In genomic region chr4:54016504-54016903, GRCh38 we compare ENCODE assay signal across 20 cellular contexts.
A peak's percentile ranks its signal among the peaks of the same experiment; 100 is the strongest.
DNase-seq lines count a peak whose midpoint lies in the region; ATAC-seq and FAIRE-seq lines count a peak whose summit lies in the region.
"Had no signal": no experiment of that assay in that cellular context is flagged by ENCODE, and none has a peak within 500 bp of the region (broad histone marks: within the 10 kb centered on the region; RNA-seq: fewer than 3 reads in every experiment).

No MANE protein-coding gene starts in this region.

- DNase-seq in NCI-H1092 (lab: John Stamatoyannopoulos, UW) (peak; percentile 2), NCI-H1092 treated with DMSO at 0.1 percent for 48 hours (lab: John Stamatoyannopoulos, UW) (no peak), NCI-H1436 treated with DMSO at 0.1 percent for 48 hours (lab: John Stamatoyannopoulos, UW) (peak; percentile 43), NCI-H748 treated with DMSO at 0.1 percent for 48 hours (lab: John Stamatoyannopoulos, UW) (peak; percentile 1)
- DNase-seq in T-helper 2 cell treated with Interferon-gamma antibody and Interleukin-4, amounts not matched to agents 5 μg/mL and 100 μg/mL, for 36 hours (ENCODE audit: low spot score), result no peak
- no peak for DNase-seq in activated naive CD4-positive, alpha-beta T cell treated with anti-CD3 and anti-CD28 coated beads, Interleukin-2, amount 50 U/mL, for 16 hours
- DNase-seq: 8988T; activated CD4-positive, alpha-beta memory T cell treated with anti-CD3 and anti-CD28 coated beads for 36 hours; AML-193; heart left ventricle; left lung; naive thymus-derived CD8-positive, alpha-beta T cell; NCI-H2171 treated with DMSO at 0.1 percent for 48 hours; ovary; RPMI8226; stimulated activated CD4-positive, alpha-beta T cell treated with anti-CD3 and anti-CD28 coated beads, Interleukin-4, amount 100 ng/mL, for 4 hours had no signal

- ATAC-seq in HG03342 (IDR thresholded peaks at IDR 0.05; ENCODE audit: unreplicated experiment), result no peak
- ATAC-seq: heart left ventricle; left lung; naive thymus-derived CD8-positive, alpha-beta T cell; SK-N-SH treated with all-trans-retinoic acid at 6 μM for 48 hours had no signal

- no peaks in the 10 kb centered on the region for H3K4me1 Mint-ChIP-seq in T-helper 2 cell treated with Interferon-gamma antibody and Interleukin-4, amounts not matched to agents 5 μg/mL and 100 μg/mL, for 36 hours (ENCODE audit: low read depth)

- H3K27ac Mint-ChIP-seq in T-helper 2 cell treated with Interferon-gamma antibody and Interleukin-4, amounts not matched to agents 5 μg/mL and 100 μg/mL, for 36 hours, result no peak overlapping the region
- H3K27ac Mint-ChIP-seq: activated CD4-positive, alpha-beta memory T cell treated with anti-CD3 and anti-CD28 coated beads for 36 hours; stimulated activated naive CD8-positive, alpha-beta T cell treated with anti-CD3 and anti-CD28 coated beads, Interleukin-15, Interleukin-2, amounts not matched to agents 100 ng/mL and 50 ng/mL, for 24 hours had no signal

- H3K4me3 Mint-ChIP-seq in T-helper 2 cell treated with Interferon-gamma antibody and Interleukin-4, amounts not matched to agents 5 μg/mL and 100 μg/mL, for 36 hours, result no peak overlapping the region
- H3K4me3 Mint-ChIP-seq: activated CD4-positive, alpha-beta memory T cell treated with anti-CD3 and anti-CD28 coated beads for 36 hours; naive thymus-derived CD8-positive, alpha-beta T cell; stimulated activated naive CD8-positive, alpha-beta T cell treated with anti-CD3 and anti-CD28 coated beads, Interleukin-15, Interleukin-2, amounts not matched to agents 100 ng/mL and 50 ng/mL, for 24 hours had no signal

- no peaks in the 10 kb centered on the region for H3K9me3 Mint-ChIP-seq in T-helper 2 cell treated with Interferon-gamma antibody and Interleukin-4, amounts not matched to agents 5 μg/mL and 100 μg/mL, for 36 hours
- H3K9me3 Mint-ChIP-seq: activated CD4-positive, alpha-beta memory T cell treated with anti-CD3 and anti-CD28 coated beads for 36 hours; naive thymus-derived CD8-positive, alpha-beta T cell; stimulated activated naive CD8-positive, alpha-beta T cell treated with anti-CD3 and anti-CD28 coated beads, Interleukin-15, Interleukin-2, amounts not matched to agents 100 ng/mL and 50 ng/mL, for 24 hours had no signal

- H3K36me3 Mint-ChIP-seq in T-helper 2 cell treated with Interferon-gamma antibody and Interleukin-4, amounts not matched to agents 5 μg/mL and 100 μg/mL, for 36 hours (ENCODE audit: low read depth), result peaks cover 3% of the 10 kb centered on the region

- peak; percentile 81 for FAIRE-seq in islet of Langerhans (lab: Jason Lieb, UNC)

- H3K27me3 Mint-ChIP-seq in T-helper 2 cell treated with Interferon-gamma antibody and Interleukin-4, amounts not matched to agents 5 μg/mL and 100 μg/mL, for 36 hours (ENCODE audit: low read depth), result no peaks in the 10 kb centered on the region
- H3K27me3 Mint-ChIP-seq: activated CD4-positive, alpha-beta memory T cell treated with anti-CD3 and anti-CD28 coated beads for 36 hours; naive thymus-derived CD8-positive, alpha-beta T cell; stimulated activated naive CD8-positive, alpha-beta T cell treated with anti-CD3 and anti-CD28 coated beads, Interleukin-15, Interleukin-2, amounts not matched to agents 100 ng/mL and 50 ng/mL, for 24 hours had no signal

Comparison
In these comparisons a context has a peak if more than half of its experiments do, and no peak if none do; other contexts are left out.
1. DNase-seq: peak in NCI-H1092 (single experiment), NCI-H1436 treated with DMSO at 0.1 percent for 48 hours (single experiment) and NCI-H748 treated with DMSO at 0.1 percent for 48 hours (single experiment); none in NCI-H1092 treated with DMSO at 0.1 percent for 48 hours (single experiment), T-helper 2 cell treated with Interferon-gamma antibody and Interleukin-4, amounts not matched to agents 5 μg/mL and 100 μg/mL, for 36 hours (single experiment) and activated naive CD4-positive, alpha-beta T cell treated with anti-CD3 and anti-CD28 coated beads, Interleukin-2, amount 50 U/mL, for 16 hours (single experiment).